Comparison of ENCODE assay signal across 22 cellular contexts in the genomic region with DNA sequence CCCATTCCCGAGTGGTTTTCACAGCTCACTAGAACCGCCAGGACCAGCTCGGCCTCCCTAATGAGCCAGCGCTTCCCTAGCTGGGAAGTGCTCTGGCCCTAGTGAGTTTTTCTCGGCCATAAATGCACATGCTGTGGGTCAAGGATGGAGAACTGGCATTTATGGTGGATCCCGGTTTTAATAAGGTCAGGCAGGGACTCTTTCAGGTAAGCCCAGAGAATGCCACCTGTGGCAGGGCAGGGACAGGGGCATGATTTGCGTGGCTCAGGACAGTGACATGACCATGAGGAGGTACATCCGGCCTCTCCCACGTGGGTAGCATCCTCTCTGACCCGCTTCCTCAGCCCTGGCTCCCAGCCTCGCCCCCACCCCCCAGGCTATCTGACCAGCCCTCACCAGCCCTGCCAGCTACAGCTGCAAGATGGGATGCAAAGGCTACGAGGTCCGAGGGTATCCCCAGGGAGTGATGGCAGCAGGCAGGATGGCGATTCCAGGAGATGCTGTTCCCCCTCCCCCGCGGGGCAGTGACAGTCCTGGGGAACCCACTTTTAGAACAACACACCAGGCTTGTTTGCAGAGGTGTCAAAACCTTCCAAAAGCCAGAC.
DNase-seq lines count a peak whose midpoint lies in the region; TF ChIP-seq lines count a peak whose summit lies in the region.
"Had no signal": no experiment of that assay in that cellular context is flagged by ENCODE, and none has a peak within 500 bp of the region (broad histone marks: within the 10 kb centered on the region; RNA-seq: fewer than 3 reads in every experiment).

No MANE protein-coding gene starts in this region.

- DNase-seq in esophagus muscularis mucosa (ENCODE audit: extremely low spot score) (peak; percentile 88), mesenteric fat pad (ENCODE audit: low spot score) (peak; percentile 82), vagina (ENCODE audit: extremely low spot score in 2 of 2) (peak; percentile 64 to 74), spleen (no peak), 8988T (no peak), NAMALWA (ENCODE audit: low spot score) (no peak)
- DNase-seq: ACHN; AML-193; C1 segment of cervical spinal cord; CD8-positive, alpha-beta memory T cell; DMS53; GDM1; KG1; NCI-H1105 treated with DMSO at 0.1 percent for 48 hours; NCI-H2029 treated with DMSO at 0.1 percent for 48 hours; NCI-H345; NCI-H524; NCI-H774; NK-92 treated with Interleukin-12 subunit alpha and Interleukin-12 subunit beta, amount 100 ng/mL, for 24 hours; SIG-M5 had no signal

- H3K27me3 ChIP-seq in esophagus muscularis mucosa, result no peaks in the 10 kb centered on the region
- H3K27me3 ChIP-seq in vagina, result no peaks in the 10 kb centered on the region
- H3K27me3 ChIP-seq in spleen (replicated peaks in 1 of 7), result no peaks in the 10 kb centered on the region

- CTCF ChIA-PET in HEK293 (lab: Yijun Ruan, JAX), result interaction anchor here (0.6 to 1.6 kb wide), 2 partner anchors 89 to 110 kb away, joined by 4 read pairs; no protein-coding TSS in a partner anchor

- H3K27ac ChIP-seq in HEK293 (ENCODE audit: extremely low read depth, low read depth, low read length), result no peak overlapping the region
- no peak overlapping the region for H3K27ac ChIP-seq in esophagus muscularis mucosa (replicated peaks in 1 of 4)
- H3K27ac ChIP-seq in vagina, result peak overlapping the region; percentile 54
- no peak overlapping the region for H3K27ac ChIP-seq in spleen
- H3K27ac ChIP-seq: RWPE1 had no signal

- WGBS in esophagus muscularis mucosa, result 94% methylated on average over 11 of the region's 16 CpGs
- 81 to 87% (median 85%) methylated on average over 15 to 16 of the region's 16 CpGs for WGBS in spleen, 5 donors

- H3K4me3 ChIP-seq in HEK293 (ENCODE audit: low read depth, low read length) (no peak overlapping the region), esophagus muscularis mucosa (no peak overlapping the region), vagina (no peak overlapping the region), spleen (no peak overlapping the region)

- intact Hi-C loops in esophagus muscularis mucosa (cut with DNase I), result no loop called here
- intact Hi-C loops in vagina (cut with DNase I), result no loop called here
- intact Hi-C loops in spleen (cut with DNase I; ENCODE audit: low total_unique reads), result no loop called here

- no peak for TF ChIP-seq EP300 in esophagus muscularis mucosa (IDR thresholded peaks at IDR 0.05)

- no peak for TF ChIP-seq POLR2A in esophagus muscularis mucosa (IDR thresholded peaks at IDR 0.05; ENCODE audit: low read depth)
- no peak for TF ChIP-seq POLR2A in vagina (IDR thresholded peaks at IDR 0.05)
- no peak for TF ChIP-seq POLR2A in spleen (IDR thresholded peaks at IDR 0.05)

- no peaks in the 10 kb centered on the region for H3K4me1 ChIP-seq in HEK293 (ENCODE audit: control insufficient read depth, insufficient read depth, low read length)
- peaks cover 0 to 14% (median 0%) of the 10 kb centered on the region in 4 donors for H3K4me1 ChIP-seq in esophagus muscularis mucosa
- H3K4me1 ChIP-seq in vagina, result peaks cover 21% of the 10 kb centered on the region
- H3K4me1 ChIP-seq in spleen, result peaks cover 0 to 5% (median 0%) of the 10 kb centered on the region in 6 donors

- no peak for TF ChIP-seq CTCF in HEK293 (tag by site-specific recombination; IDR thresholded peaks at IDR 0.05)
- no peak for TF ChIP-seq CTCF in esophagus muscularis mucosa (IDR thresholded peaks at IDR 0.05)
- TF ChIP-seq CTCF in vagina (IDR thresholded peaks at IDR 0.05), result no peak
- TF ChIP-seq CTCF in spleen (IDR thresholded peaks at IDR 0.05 in 8 of 11, conservative IDR thresholded peaks at IDR 0.05 in 3 of 11), result no peak

- H3K36me3 ChIP-seq in HEK293 (ENCODE audit: control insufficient read depth in 2 of 2, insufficient read depth in 1 of 2, low read length in 2 of 2) (no peaks in the 10 kb centered on the region), esophagus muscularis mucosa (no peaks in the 10 kb centered on the region), vagina (no peaks in the 10 kb centered on the region), spleen (no peaks in the 10 kb centered on the region)

- POLR2A ChIA-PET in HEK293 (lab: Yijun Ruan, JAX), result interaction anchor here (0.6 kb wide), 1 partner anchor 255 kb away, joined by 3 read pairs; no protein-coding TSS in a partner anchor

- H3K9me3 ChIP-seq in HEK293 (ENCODE audit: control insufficient read depth, insufficient read depth, low read depth, low read length) (no peaks in the 10 kb centered on the region), esophagus muscularis mucosa (peaks cover 0 to 7% (median under 1%) of the 10 kb centered on the region in 4 donors), vagina (no peaks in the 10 kb centered on the region), spleen (peaks cover 0 to 23% (median 19%) of the 10 kb centered on the region in 8 donors)

TF ChIP-seq in HEK293, 187 proteins besides CTCF, POLR2A, EP300 and RAD21:
- TF ChIP-seq ZNF548 (tag by site-specific recombination; IDR thresholded peaks at IDR 0.05) (no peak), ZNF341 (tag by site-specific recombination; IDR thresholded peaks at IDR 0.05; ENCODE audit: low read depth) (0 out of 2 replicates have a peak, but pooled peaks have one; percentile 16)

Comparison
In these comparisons a context has a peak if more than half of its experiments do, and no peak if none do; other contexts are left out.
1. DNase-seq: peak in esophagus muscularis mucosa (single experiment), mesenteric fat pad (single experiment) and vagina (2 of 2); none in spleen (single experiment), 8988T (single experiment) and NAMALWA (single experiment).